In the genomic region with DNA sequence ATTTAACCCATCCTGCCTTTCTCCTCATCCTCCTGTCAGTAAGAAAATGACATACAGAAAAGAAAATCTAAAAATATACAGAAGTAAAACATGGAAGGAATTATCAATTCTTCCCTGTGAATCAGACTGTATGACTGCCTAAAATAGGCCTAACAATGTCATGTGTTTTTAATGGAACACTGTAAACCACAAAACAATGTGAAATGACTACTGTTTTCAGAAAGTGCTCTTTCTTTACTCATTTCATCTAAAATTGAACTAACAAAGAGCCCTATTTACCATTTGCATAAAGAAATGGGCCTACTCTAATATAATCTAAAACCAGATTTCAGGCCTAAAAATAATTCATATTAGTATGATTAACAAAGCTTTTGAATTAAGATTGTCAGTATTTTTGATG, we compare ENCODE assay signal across 29 cellular contexts. TPM values are rescaled to one million over a fixed set of nuclear protein-coding genes. Genes with fewer than 3 reads are reported as not detected.
DNase-seq lines count a peak whose midpoint lies in the region; ATAC-seq, FAIRE-seq and TF ChIP-seq lines count a peak whose summit lies in the region.
"Had no signal": no experiment of that assay in that cellular context is flagged by ENCODE, and none has a peak within 500 bp of the region (broad histone marks: within the 10 kb centered on the region; RNA-seq: fewer than 3 reads in every experiment).

No MANE protein-coding gene starts in this region.

- H3K9me2 ChIP-seq in SK-N-SH = no peaks in the 10 kb centered on the region

- TF ChIP-seq RAD21 in SK-N-SH (IDR thresholded peaks at IDR 0.05; ENCODE audit: low read length) = no peak

- TF ChIP-seq CTCF in SK-N-SH (IDR thresholded peaks at IDR 0.05) = no peak
- TF ChIP-seq CTCF in adrenal gland (IDR thresholded peaks at IDR 0.05) = no peak
- no peak for TF ChIP-seq CTCF in D721Med (IDR thresholded peaks at IDR 0.05; ENCODE audit: insufficient read depth, missing control alignments)
- no peak for TF ChIP-seq CTCF in CD14-positive monocyte (IDR thresholded peaks at IDR 0.05)

- H2BK5ac ChIP-seq in mesenchymal stem cell (ENCODE audit: low read depth, low read length, poor library complexity, severe bottlenecking) = no peak overlapping the region

- no peaks in the 10 kb centered on the region for H3K27me3 ChIP-seq in SK-N-SH (ENCODE audit: insufficient read depth)
- no peaks in the 10 kb centered on the region for H3K27me3 ChIP-seq in mesenchymal stem cell (ENCODE audit: control insufficient read depth in 1 of 2, insufficient read depth in 1 of 2, low read length in 2 of 2)
- no peaks in the 10 kb centered on the region for H3K27me3 ChIP-seq in adrenal gland
- H3K27me3 ChIP-seq: BE2C, brain microvascular endothelial cell, heart right ventricle, ovary, stomach, tibial nerve had no signal

- peak overlapping the region in 1 of 2 experiments; percentile 60; a peak in 2 of 4 replicates for H3K27ac ChIP-seq in SK-N-SH (ENCODE audit: low read depth in 2 of 2, low read length in 1 of 2)
- no peak overlapping the region for H3K27ac ChIP-seq in mesenchymal stem cell (ENCODE audit: low read length, poor library complexity, severe bottlenecking)
- no peak overlapping the region for H3K27ac ChIP-seq in adrenal gland
- H3K27ac ChIP-seq: brain microvascular endothelial cell, heart right ventricle, ovary, stomach, tibial nerve, WERI-Rb-1 had no signal

- no peak overlapping the region for H3K27ac Mint-ChIP-seq in CD14-positive monocyte
- H3K27ac Mint-ChIP-seq: activated CD4-positive, alpha-beta T cell treated with anti-CD3 and anti-CD28 coated beads, Interleukin-2, amount 10 ng/mL, durations not matched to agents 24 days and 14 days; HFFc6; nephron progenitor cell; T-helper 2 cell treated with Interferon-gamma antibody and Interleukin-4, amounts not matched to agents 5 μg/mL and 100 μg/mL, for 36 hours had no signal

- H3K4me2 ChIP-seq in SK-N-SH (no peak overlapping the region), mesenchymal stem cell (ENCODE audit: low read length, poor library complexity, severe bottlenecking) (no peak overlapping the region)
- H3K4me2 ChIP-seq: smooth muscle cell had no signal

- H3K27me3 Mint-ChIP-seq in CD14-positive monocyte (ENCODE audit: low read depth in 3 of 3) = peaks cover 0 to 1% (median 0%) of the 10 kb centered on the region in 3 donors
- H3K27me3 Mint-ChIP-seq: activated CD4-positive, alpha-beta T cell treated with anti-CD3 and anti-CD28 coated beads, Interleukin-2, amount 10 ng/mL, durations not matched to agents 24 days and 14 days had no signal

- H3K18ac ChIP-seq in mesenchymal stem cell (ENCODE audit: low read depth in 1 of 2, low read length in 2 of 2) = no peak overlapping the region

- H3K36me3 Mint-ChIP-seq in CD14-positive monocyte = no peaks in the 10 kb centered on the region

- ATAC-seq in GM18870 (IDR thresholded peaks at IDR 0.05; ENCODE audit: unreplicated experiment) = peak; percentile 54
- peak; percentile 50 for ATAC-seq in HG02981 (IDR thresholded peaks at IDR 0.05; ENCODE audit: unreplicated experiment)
- ATAC-seq: activated T-cell treated with anti-CD3 and anti-CD28 coated beads, Interleukin-2, amount 50 U/mL, for 4 hours; heart right ventricle had no signal

- H4K91ac ChIP-seq in mesenchymal stem cell (ENCODE audit: low read length) = no peak overlapping the region

- no peaks in the 10 kb centered on the region; a peak in 1 of 4 replicates for H3K4me1 ChIP-seq in SK-N-SH (ENCODE audit: control insufficient read depth in 1 of 2, insufficient read depth in 2 of 2, low read depth in 1 of 2, low read length in 1 of 2)
- no peaks in the 10 kb centered on the region for H3K4me1 ChIP-seq in mesenchymal stem cell (ENCODE audit: control insufficient read depth, insufficient read depth, low read depth, low read length)
- H3K4me1 ChIP-seq in adrenal gland (replicated peaks in 1 of 2) = no peaks in the 10 kb centered on the region
- H3K4me1 ChIP-seq: BE2C, heart right ventricle, stomach, tibial nerve had no signal

- DNase-seq in SK-N-SH = no peak
- no peak for DNase-seq in mesenchymal stem cell
- no peak for DNase-seq in adrenal gland
- no peak for DNase-seq in D721Med (ENCODE audit: insufficient read length, low spot score)
- DNase-seq in amniotic stem cell (lab: John Stamatoyannopoulos, UW) = no peak
- DNase-seq in CD14-positive monocyte (ENCODE audit: low spot score) = no peak
- DNase-seq: activated CD4-positive, alpha-beta T cell treated with anti-CD3 and anti-CD28 coated beads, Interleukin-2, amount 10 ng/mL, durations not matched to agents 24 days and 14 days; activated naive CD4-positive, alpha-beta T cell; activated T-cell treated with anti-CD3 and anti-CD28 coated beads, Interleukin-2, amount 50 U/mL, for 4 hours; BE2C; brain microvascular endothelial cell; DMS53; effector CD4-positive, alpha-beta T cell; heart right ventricle; HFFc6; NCI-H1436 treated with DMSO at 0.1 percent for 48 hours; NCI-H345; NCI-H82; nephron progenitor cell; ovary; stimulated activated CD4-positive, alpha-beta T cell treated with anti-CD3 and anti-CD28 coated beads, Interleukin-1b, Interleukin-23, amount 100 ng/mL, for 48 hours; stomach; WERI-Rb-1 had no signal

- no peaks in the 10 kb centered on the region for H3K79me1 ChIP-seq in mesenchymal stem cell (replicated peaks; ENCODE audit: low read length, poor library complexity, severe bottlenecking)

- H3K9ac ChIP-seq in SK-N-SH (no peak overlapping the region), mesenchymal stem cell (ENCODE audit: low read length) (peak overlapping the region; percentile 19)

- no peak overlapping the region for H3K4ac ChIP-seq in mesenchymal stem cell (ENCODE audit: low read depth in 1 of 2, low read length in 2 of 2)

- H2BK12ac ChIP-seq in mesenchymal stem cell (ENCODE audit: low read length in 2 of 2) = no peak overlapping the region

- no peak overlapping the region for H2BK15ac ChIP-seq in mesenchymal stem cell (ENCODE audit: low read depth, poor library complexity, severe bottlenecking)

- H3K9me3 ChIP-seq in SK-N-SH (no peaks in the 10 kb centered on the region), mesenchymal stem cell (ENCODE audit: control insufficient read depth, low read length) (no peaks in the 10 kb centered on the region), adrenal gland (replicated peaks in 1 of 3) (no peaks in the 10 kb centered on the region)
- H3K9me3 ChIP-seq: BE2C, heart right ventricle, ovary, stomach, tibial nerve had no signal

- no peak overlapping the region for H3K23ac ChIP-seq in mesenchymal stem cell (ENCODE audit: low read length in 2 of 2)

- no peaks in the 10 kb centered on the region for H3K4me1 Mint-ChIP-seq in CD14-positive monocyte
- H3K4me1 Mint-ChIP-seq: activated CD4-positive, alpha-beta T cell treated with anti-CD3 and anti-CD28 coated beads, Interleukin-2, amount 10 ng/mL, durations not matched to agents 24 days and 14 days; nephron progenitor cell had no signal

- H3K9me3 Mint-ChIP-seq in CD14-positive monocyte = peaks cover 0 to 4% (median 0%) of the 10 kb centered on the region in 7 donors
- H3K9me3 Mint-ChIP-seq: activated CD4-positive, alpha-beta T cell treated with anti-CD3 and anti-CD28 coated beads, Interleukin-2, amount 10 ng/mL, durations not matched to agents 24 days and 14 days; activated T-cell treated with anti-CD3 and anti-CD28 coated beads, Interleukin-2, amount 50 U/mL, for 4 hours; HFFc6; nephron progenitor cell; T-helper 2 cell treated with Interferon-gamma antibody and Interleukin-4, amounts not matched to agents 5 μg/mL and 100 μg/mL, for 36 hours had no signal

- no peaks in the 10 kb centered on the region for H4K20me1 ChIP-seq in SK-N-SH (ENCODE audit: insufficient read depth)

- TF ChIP-seq EP300 in SK-N-SH (IDR thresholded peaks at IDR 0.05; ENCODE audit: borderline replicate concordance in 1 of 2, low read depth in 1 of 2, low read length in 1 of 2) = no peak

- H3K36me3 ChIP-seq in SK-N-SH (replicated peaks in 1 of 2; ENCODE audit: control insufficient read depth in 1 of 2, insufficient read depth in 2 of 2, low read length in 1 of 2) (no peaks in the 10 kb centered on the region), mesenchymal stem cell (ENCODE audit: control insufficient read depth in 1 of 2, insufficient read depth in 2 of 2, low read depth in 1 of 2, low read length in 2 of 2) (no peaks in the 10 kb centered on the region), adrenal gland (replicated peaks in 1 of 2) (no peaks in the 10 kb centered on the region)
- H3K36me3 ChIP-seq: BE2C, brain microvascular endothelial cell, heart right ventricle, ovary, stomach, tibial nerve, WERI-Rb-1 had no signal

- POLR2A ChIA-PET in SK-N-SH (lab: Yijun Ruan, JAX) = no interaction called here

- TF ChIP-seq POLR2A in adrenal gland (IDR thresholded peaks at IDR 0.05) = no peak

- H2BK120ac ChIP-seq in mesenchymal stem cell (ENCODE audit: low read depth, low read length) = no peak overlapping the region

- no peak for FAIRE-seq in D721Med (lab: Jason Lieb, UNC)

- no peak overlapping the region for H3K14ac ChIP-seq in mesenchymal stem cell (ENCODE audit: low read length in 2 of 2)

- intact Hi-C loops in adrenal gland (cut with DNase I) (no loop called here), CD14-positive monocyte (cut with micrococcal nuclease) (no loop called here)

- H2AK5ac ChIP-seq in mesenchymal stem cell (ENCODE audit: low read length, severe bottlenecking) = no peak overlapping the region

- H3K4me3 ChIP-seq in SK-N-SH (ENCODE audit: low read depth in 2 of 2, low read length in 1 of 2) = no peak overlapping the region
- H3K4me3 ChIP-seq in mesenchymal stem cell (ENCODE audit: insufficient read depth in 1 of 2, low read depth in 1 of 2, low read length in 2 of 2) = no peak overlapping the region
- H3K4me3 ChIP-seq in adrenal gland = no peak overlapping the region
- H3K4me3 ChIP-seq: heart right ventricle, lung, ovary, smooth muscle cell, stomach, tibial nerve had no signal

- CTCF ChIA-PET in SK-N-SH (lab: Yijun Ruan, JAX) = no interaction called here

- H4K8ac ChIP-seq in mesenchymal stem cell (ENCODE audit: low read length) = no peak overlapping the region

- no peaks in the 10 kb centered on the region for H3F3A ChIP-seq in SK-N-SH (replicated peaks; ENCODE audit: insufficient read depth)

- no peaks in the 10 kb centered on the region for H3K79me2 ChIP-seq in SK-N-SH (ENCODE audit: insufficient read depth)

- no peak overlapping the region for H3K4me3 Mint-ChIP-seq in CD14-positive monocyte
- H3K4me3 Mint-ChIP-seq: activated CD4-positive, alpha-beta T cell treated with anti-CD3 and anti-CD28 coated beads, Interleukin-2, amount 10 ng/mL, durations not matched to agents 24 days and 14 days; activated T-cell treated with anti-CD3 and anti-CD28 coated beads, Interleukin-2, amount 50 U/mL, for 4 hours; HFFc6; nephron progenitor cell; T-helper 2 cell treated with Interferon-gamma antibody and Interleukin-4, amounts not matched to agents 5 μg/mL and 100 μg/mL, for 36 hours had no signal

- H2AFZ ChIP-seq in SK-N-SH (ENCODE audit: low read depth) (peak overlapping the region; percentile 8), mesenchymal stem cell (ENCODE audit: low read depth, low read length) (no peak overlapping the region)

RNA-seq across cellular contexts. Expression of a gene that starts 35.7 kb away (rescaled TPM):
- under 0.01 and 0.05 TPM in 2 replicates for polyA plus RNA-seq in SK-N-SH (2012; rRNA removed)
- 0.04 and 0.09 TPM in 2 replicates for polyA plus RNA-seq in SK-N-SH (2012; cell fraction: cytosol; rRNA removed)
- polyA plus RNA-seq in SK-N-SH (2012; cell fraction: nucleus; rRNA removed) = 0.06 and 0.10 TPM in 2 replicates
- polyA plus RNA-seq in mesenchymal stem cell (2013, experiment 1 of 2) = 4.3 TPM
- polyA plus RNA-seq in mesenchymal stem cell (2013, experiment 2 of 2) = 4.6 TPM
- total RNA-seq in adrenal gland = under 1 TPM in 5 of 8 donors, not detected in 3; 0.11 to 0.58 (median 0.17) TPM
- polyA plus RNA-seq in adrenal gland = under 1 TPM in 2 of 3 donors, not detected in 1; 0.09 to 0.13 TPM
- polyA plus RNA-seq in CD14-positive monocyte = not detected
- total RNA-seq: activated CD4-positive, alpha-beta T cell treated with anti-CD3 and anti-CD28 coated beads, Interleukin-2, amount 10 ng/mL, durations not matched to agents 24 days and 14 days; activated T-cell treated with anti-CD3 and anti-CD28 coated beads, Interleukin-2, amount 50 U/mL, for 4 hours; HFFc6 had no signal
